Comparison of ENCODE assay signal across 22 cellular contexts in genomic region chr15:44657378-44657777, GRCh38. TPM values are rescaled to one million over a fixed set of nuclear protein-coding genes. Genes with fewer than 3 reads are reported as not detected.
"Had no signal": no experiment of that assay in that cellular context is flagged by ENCODE, and none has a peak within 500 bp of the region (broad histone marks: within the 10 kb centered on the region; RNA-seq: fewer than 3 reads in every experiment).

No MANE protein-coding gene starts in this region.

- H3K4me1 ChIP-seq: parathyroid adenoma, prostate gland, testis had no signal

- H3K27me3 ChIP-seq: esophagus muscularis mucosa, gastroesophageal sphincter, hepatocyte, testis, tibial nerve, upper lobe of right lung, vagina had no signal

- H3K27me3 Mint-ChIP-seq: dendritic cell treated with granulocyte-macrophage colony-stimulating factor and Interleukin-4, amounts not matched to agents 40 ng/mL and 50 ng/mL, for 4 days; effector memory CD8-positive, alpha-beta T cell; naive thymus-derived CD4-positive, alpha-beta T cell; stimulated activated naive B cell treated with anti-CD40 and anti-IgM and Interleukin-4, amounts not matched to agents 10 μg/mL and 1 μg/mL and 100 μg/mL, for 72 hours; stimulated activated naive CD8-positive, alpha-beta T cell treated with anti-CD3 and anti-CD28 coated beads, Interleukin-15, amount 100 ng/mL, for 72 hours had no signal

- H3K27ac ChIP-seq: epithelial cell of prostate, esophagus muscularis mucosa, gastroesophageal sphincter, hepatocyte, parathyroid adenoma, prostate gland, testis, tibial nerve, upper lobe of right lung, vagina had no signal

- ATAC-seq: effector memory CD8-positive, alpha-beta T cell; gastroesophageal sphincter; left colon; naive thymus-derived CD4-positive, alpha-beta T cell; stimulated activated naive B cell treated with anti-CD40 and anti-IgM and Interleukin-4, amounts not matched to agents 10 μg/mL and 1 μg/mL and 100 μg/mL, for 72 hours; stimulated activated naive CD8-positive, alpha-beta T cell treated with anti-CD3 and anti-CD28 coated beads, Interleukin-15, amount 100 ng/mL, for 72 hours; upper lobe of right lung had no signal

- H3K27ac Mint-ChIP-seq: dendritic cell treated with granulocyte-macrophage colony-stimulating factor and Interleukin-4, amounts not matched to agents 40 ng/mL and 50 ng/mL, for 4 days; effector memory CD8-positive, alpha-beta T cell; nephron progenitor cell had no signal

- DNase-seq: effector memory CD8-positive, alpha-beta T cell; glutamatergic neuron; kidney; left colon; mammary epithelial cell; naive thymus-derived CD4-positive, alpha-beta T cell; nephron progenitor cell; retina; stimulated activated CD4-positive, alpha-beta T cell treated with anti-CD3 and anti-CD28 coated beads, Interleukin-4, amount 100 ng/mL, for 1 hour; stimulated activated naive B cell treated with anti-CD40 and anti-IgM and Interleukin-4, amounts not matched to agents 10 μg/mL and 1 μg/mL and 100 μg/mL, for 72 hours; stimulated activated naive CD8-positive, alpha-beta T cell treated with anti-CD3 and anti-CD28 coated beads, Interleukin-15, amount 100 ng/mL, for 72 hours; testis; upper lobe of right lung had no signal

- H3K4me3 Mint-ChIP-seq: dendritic cell treated with granulocyte-macrophage colony-stimulating factor and Interleukin-4, amounts not matched to agents 40 ng/mL and 50 ng/mL, for 4 days; effector memory CD8-positive, alpha-beta T cell; naive thymus-derived CD4-positive, alpha-beta T cell; nephron progenitor cell; stimulated activated naive B cell treated with anti-CD40 and anti-IgM and Interleukin-4, amounts not matched to agents 10 μg/mL and 1 μg/mL and 100 μg/mL, for 72 hours; stimulated activated naive CD8-positive, alpha-beta T cell treated with anti-CD3 and anti-CD28 coated beads, Interleukin-15, amount 100 ng/mL, for 72 hours had no signal

- H3K9me3 Mint-ChIP-seq: dendritic cell treated with granulocyte-macrophage colony-stimulating factor and Interleukin-4, amounts not matched to agents 40 ng/mL and 50 ng/mL, for 4 days; effector memory CD8-positive, alpha-beta T cell; naive thymus-derived CD4-positive, alpha-beta T cell; nephron progenitor cell; stimulated activated naive B cell treated with anti-CD40 and anti-IgM and Interleukin-4, amounts not matched to agents 10 μg/mL and 1 μg/mL and 100 μg/mL, for 72 hours; stimulated activated naive CD8-positive, alpha-beta T cell treated with anti-CD3 and anti-CD28 coated beads, Interleukin-15, amount 100 ng/mL, for 72 hours had no signal

- H3K4me3 ChIP-seq: esophagus muscularis mucosa, gastroesophageal sphincter, hepatocyte, prostate gland, testis, tibial nerve, upper lobe of right lung, vagina had no signal

- H3K9me3 ChIP-seq: esophagus muscularis mucosa, gastroesophageal sphincter, prostate gland, testis, tibial nerve, upper lobe of right lung, vagina had no signal

RNA-seq across cellular contexts. Expression of gene PATL2, which starts 53.7 kb away (rescaled TPM):
- total RNA-seq: mammary epithelial cell, vagina had no signal
